Comparison of ENCODE assay signal across 8 cellular contexts in genomic region chr2:46942143-46942526, GRCh38. TPM values are rescaled to one million over a fixed set of nuclear protein-coding genes. Genes with fewer than 3 reads are reported as not detected.
DNase-seq lines count a peak whose midpoint lies in the region; ATAC-seq and TF ChIP-seq lines count a peak whose summit lies in the region.

No MANE protein-coding gene starts in this region.

- TF ChIP-seq CTCF in adrenal gland (IDR thresholded peaks at IDR 0.05) = no peak

- no peaks in the 10 kb centered on the region for H3K27me3 ChIP-seq in adrenal gland

- TF ChIP-seq POLR2A in GM18526 (IDR thresholded peaks at IDR 0.05; ENCODE audit: extremely low read depth, insufficient read length) (peak; percentile 26), adrenal gland (IDR thresholded peaks at IDR 0.05) (no peak)

- intact Hi-C loops in adrenal gland (cut with DNase I) = no loop called here

- H3K4me1 ChIP-seq in adrenal gland (replicated peaks in 1 of 2) = peaks cover 29 to 61% of the 10 kb centered on the region in 2 donors

- DNase-seq in T follicular helper cell (ENCODE audit: low read depth) (peak; percentile 68), adrenal gland (peak; percentile 39 to 63 (median 48)), DMS153 (lab: John Stamatoyannopoulos, UW) (no peak), NCI-H446 (lab: John Stamatoyannopoulos, UW) (no peak)
- peak in 3 of 4 experiments; percentile 30 to 60 (median 54) for DNase-seq in stimulated activated CD4-positive, alpha-beta T cell treated with anti-CD3 and anti-CD28 coated beads, Interleukin-1b, Interleukin-23, amount 100 ng/mL, for 24 hours (ENCODE audit: low read depth in 4 of 4, low spot score in 1 of 4)

- WGBS in adrenal gland, 4 donors = 0 to 10% (median 6%) methylated on average over 3 to 10 of the region's 10 CpGs

- no peaks in the 10 kb centered on the region for H3K36me3 ChIP-seq in adrenal gland (replicated peaks in 1 of 2)

- peak overlapping the region; percentile 52 to 98 (median 91) for H3K27ac ChIP-seq in adrenal gland

- H3K9me3 ChIP-seq in adrenal gland (replicated peaks in 1 of 3) (no peaks in the 10 kb centered on the region), iPS-18c (ENCODE audit: control insufficient read depth, insufficient read depth, low read length) (no peaks in the 10 kb centered on the region)

- H3K4me3 ChIP-seq in adrenal gland (peak overlapping the region; percentile 81 to 94 (median 87)), iPS-18c (ENCODE audit: insufficient read depth, low read depth, low read length) (peak overlapping the region; percentile 93)

- ATAC-seq in HG02973 (IDR thresholded peaks at IDR 0.05; ENCODE audit: unreplicated experiment) = peak; percentile 28

RNA-seq across cellular contexts. Expression of gene TTC7A, which starts 1.1 kb away (rescaled TPM):
- total RNA-seq in adrenal gland = 10 to 100 TPM; 30.6 to 87.4 (median 57.8) TPM
- 10 to 100 TPM; 24.6 to 59.4 (median 31.9) TPM for polyA plus RNA-seq in adrenal gland

RNA-seq across cellular contexts. Expression of gene MCFD2, which starts 26.5 kb away (rescaled TPM):
- total RNA-seq in adrenal gland = 100 to 1,000 TPM; 189 to 695 (median 304) TPM
- 100 to 1,000 TPM in 1 of 3 donors, 10 to 100 TPM in 2; 29.6 to 515 (median 30.7) TPM for polyA plus RNA-seq in adrenal gland

Comparison
In these comparisons a context has a peak if more than half of its experiments do, and no peak if none do; other contexts are left out.
1. DNase-seq: peak in T follicular helper cell (single experiment), adrenal gland (7 of 7) and stimulated activated CD4-positive, alpha-beta T cell treated with anti-CD3 and anti-CD28 coated beads, Interleukin-1b, Interleukin-23, amount 100 ng/mL, for 24 hours (3 of 4); none in DMS153 (single experiment) and NCI-H446 (0 of 2).